17 cellular contexts compared by ENCODE assay signal in genomic region chr15:69647160-69647513, GRCh38.
"Had no signal": no experiment of that assay in that cellular context is flagged by ENCODE, and none has a peak within 500 bp of the region (broad histone marks: within the 10 kb centered on the region; RNA-seq: fewer than 3 reads in every experiment).

No MANE protein-coding gene starts in this region.

- H3K36me3 ChIP-seq: ascending aorta, breast epithelium, left ventricle myocardium inferior, right atrium auricular region, transverse colon had no signal

- H3K27ac Mint-ChIP-seq: activated CD8-positive, alpha-beta T cell treated with anti-CD3 and anti-CD28 coated beads, Interleukin-2, amount 10 ng/mL, durations not matched to agents 7 days and 5 days; natural killer cell had no signal

- ATAC-seq: activated CD8-positive, alpha-beta T cell treated with anti-CD3 and anti-CD28 coated beads, Interleukin-2, amount 10 ng/mL, durations not matched to agents 7 days and 5 days; natural killer cell; stimulated activated naive CD8-positive, alpha-beta T cell treated with anti-CD3 and anti-CD28 coated beads, Interleukin-15, Interleukin-2, amounts not matched to agents 100 U/mL and 50 U/mL, for 24 hours had no signal

- H3K9me3 ChIP-seq: ascending aorta, breast epithelium, left ventricle myocardium inferior, right atrium auricular region, transverse colon had no signal

- H3K4me1 ChIP-seq: ascending aorta, breast epithelium had no signal

- H3K9me3 Mint-ChIP-seq: activated naive CD4-positive, alpha-beta T cell treated with anti-CD3 and anti-CD28 coated beads, Interleukin-2, amount 10 ng/mL, durations not matched to agents 7 days and 5 days; natural killer cell had no signal

- H3K36me3 Mint-ChIP-seq: activated naive CD4-positive, alpha-beta T cell treated with anti-CD3 and anti-CD28 coated beads, Interleukin-2, amount 10 ng/mL, durations not matched to agents 7 days and 5 days had no signal

- H3K4me3 Mint-ChIP-seq: activated CD8-positive, alpha-beta T cell treated with anti-CD3 and anti-CD28 coated beads, Interleukin-2, amount 10 ng/mL, durations not matched to agents 7 days and 5 days; activated naive CD4-positive, alpha-beta T cell treated with anti-CD3 and anti-CD28 coated beads, Interleukin-2, amount 10 ng/mL, durations not matched to agents 7 days and 5 days; natural killer cell had no signal

- H3K4me3 ChIP-seq: ascending aorta, breast epithelium, left ventricle myocardium inferior, right atrium auricular region, skin epidermis, transverse colon had no signal

- H3K27me3 ChIP-seq: ascending aorta, breast epithelium, right atrium auricular region had no signal

- DNase-seq: activated CD4-positive, alpha-beta T cell treated with anti-CD3 and anti-CD28 coated beads for 4 hours; activated CD8-positive, alpha-beta T cell treated with anti-CD3 and anti-CD28 coated beads, Interleukin-2, amount 10 ng/mL, durations not matched to agents 7 days and 5 days; activated naive CD4-positive, alpha-beta T cell treated with anti-CD3 and anti-CD28 coated beads, Interleukin-2, amount 10 ng/mL, durations not matched to agents 7 days and 5 days; activated T-cell treated with anti-CD3 and anti-CD28 coated beads for 4 hours; dermis blood vessel endothelial cell; kidney; left ventricle myocardium inferior; natural killer cell; nucleus accumbens; stimulated activated CD4-positive, alpha-beta T cell treated with anti-CD3 and anti-CD28 coated beads, Interleukin-4, amount 100 ng/mL, for 24 hours; stimulated activated naive CD8-positive, alpha-beta T cell treated with anti-CD3 and anti-CD28 coated beads, Interleukin-15, Interleukin-2, amounts not matched to agents 100 U/mL and 50 U/mL, for 24 hours; T-helper 2 cell; transverse colon had no signal
